12 cellular contexts compared by ENCODE assay signal in the genomic region with DNA sequence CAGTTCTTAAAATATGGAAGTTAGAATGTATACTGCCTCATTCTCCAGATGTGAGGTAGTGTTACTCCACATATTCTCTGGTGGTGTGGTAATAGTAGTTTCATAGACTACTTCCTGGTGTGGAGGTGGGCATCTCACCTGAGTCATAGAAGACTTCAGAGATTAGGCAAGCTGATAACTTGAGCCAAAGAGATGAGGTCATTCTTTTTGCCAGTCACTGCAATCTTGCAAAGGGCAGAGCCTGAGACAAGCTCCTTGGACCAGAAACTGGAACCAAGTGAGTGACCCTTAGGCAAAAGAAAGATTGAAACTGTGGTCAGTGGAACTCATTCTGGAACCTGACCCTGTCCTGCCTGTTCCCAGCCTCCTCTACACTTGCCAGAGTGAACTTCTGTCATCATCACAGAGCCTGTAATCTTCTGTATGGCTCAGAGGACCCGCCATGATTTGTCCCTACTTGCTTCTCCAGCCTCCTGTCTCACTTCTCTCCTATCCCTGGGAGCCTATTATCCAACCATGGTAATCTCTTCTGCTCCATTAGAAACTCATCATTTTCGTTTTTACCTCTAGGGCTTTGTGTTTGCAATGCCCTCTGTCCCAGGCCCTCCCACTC. TPM values are rescaled to one million over a fixed set of nuclear protein-coding genes. Genes with fewer than 3 reads are reported as not detected.
DNase-seq lines count a peak whose midpoint lies in the region; ATAC-seq, FAIRE-seq and TF ChIP-seq lines count a peak whose summit lies in the region.
"Had no signal": no experiment of that assay in that cellular context is flagged by ENCODE, and none has a peak within 500 bp of the region (broad histone marks: within the 10 kb centered on the region; RNA-seq: fewer than 3 reads in every experiment).

No MANE protein-coding gene starts in this region.

- H3K27ac ChIP-seq in PC-3 (ENCODE audit: low read length) (peak overlapping the region; percentile 84), neural progenitor cell (no peak overlapping the region)
- H3K27ac ChIP-seq: BLaER1 treated with 17β-estradiol and CSF1 and Interleukin-3, amounts not matched to agents 10 nM and 100 nM had no signal

- no peak for DNase-seq in natural killer cell treated with Interleukin-12 subunit alpha and Interleukin-12 subunit beta and Interleukin-15 and Interleukin-18, amount 100 ng/mL, for 72 hours (ENCODE audit: low spot score)
- DNase-seq in natural killer cell (no peak), PC-3 (peak; percentile 95), fibroblast of pulmonary artery (ENCODE audit: low read depth) (peak; percentile 32), urothelium cell line (ENCODE audit: low spot score) (peak; percentile 66), NCI-H2171 (lab: John Stamatoyannopoulos, UW) (no peak), neural progenitor cell (ENCODE audit: low spot score) (no peak)
- no peak for DNase-seq in stimulated activated CD4-positive, alpha-beta T cell treated with anti-CD3 and anti-CD28 coated beads, Interleukin-2, amount 100 ng/mL, for 24 hours
- DNase-seq: cerebellar nuclear complex; stimulated activated naive CD4-positive, alpha-beta T cell treated with Interleukin-2 at 50 U/mL for 16 hours had no signal

- TF ChIP-seq CTCF in natural killer cell (IDR thresholded peaks at IDR 0.05) = no peak
- TF ChIP-seq CTCF in PC-3 (conservative IDR thresholded peaks at IDR 0.05; ENCODE audit: low read depth, low read length) = no peak
- no peak for TF ChIP-seq CTCF in fibroblast of pulmonary artery (IDR thresholded peaks at IDR 0.05; ENCODE audit: low read length, missing control alignments)
- no peak for TF ChIP-seq CTCF in neural progenitor cell (IDR thresholded peaks at IDR 0.05)

- H3K9me3 Mint-ChIP-seq in natural killer cell treated with Interleukin-12 subunit alpha and Interleukin-12 subunit beta and Interleukin-15 and Interleukin-18, amount 100 ng/mL, for 72 hours = no peaks in the 10 kb centered on the region
- no peaks in the 10 kb centered on the region for H3K9me3 Mint-ChIP-seq in natural killer cell
- H3K9me3 Mint-ChIP-seq in neural progenitor cell = peaks cover 16% of the 10 kb centered on the region

- H4K20me1 ChIP-seq in PC-3 (ENCODE audit: low read length) (no peaks in the 10 kb centered on the region), neural progenitor cell (ENCODE audit: low read depth) (no peaks in the 10 kb centered on the region)
- H4K20me1 ChIP-seq: BLaER1 treated with 17β-estradiol and CSF1 and Interleukin-3, amounts not matched to agents 10 nM and 100 nM had no signal

- peaks cover 0 to 9% of the 10 kb centered on the region in 2 donors for H3K4me1 Mint-ChIP-seq in natural killer cell treated with Interleukin-12 subunit alpha and Interleukin-12 subunit beta and Interleukin-15 and Interleukin-18, amount 100 ng/mL, for 72 hours (ENCODE audit: low read depth in 2 of 2)
- H3K4me1 Mint-ChIP-seq in natural killer cell (no peaks in the 10 kb centered on the region), neural progenitor cell (no peaks in the 10 kb centered on the region)

- H3K36me3 ChIP-seq in PC-3 (ENCODE audit: low read depth, low read length) (no peaks in the 10 kb centered on the region), neural progenitor cell (no peaks in the 10 kb centered on the region)
- H3K36me3 ChIP-seq: BLaER1 treated with 17β-estradiol and CSF1 and Interleukin-3, amounts not matched to agents 10 nM and 100 nM had no signal

- no peaks in the 10 kb centered on the region for H3K36me3 Mint-ChIP-seq in natural killer cell treated with Interleukin-12 subunit alpha and Interleukin-12 subunit beta and Interleukin-15 and Interleukin-18, amount 100 ng/mL, for 72 hours
- H3K36me3 Mint-ChIP-seq in natural killer cell (no peaks in the 10 kb centered on the region), neural progenitor cell (peaks cover 8% of the 10 kb centered on the region)

- H3K4me2 ChIP-seq in PC-3 (ENCODE audit: low read length) (peak overlapping the region; percentile 21), neural progenitor cell (no peak overlapping the region)
- H3K4me2 ChIP-seq: BLaER1 treated with 17β-estradiol and CSF1 and Interleukin-3, amounts not matched to agents 10 nM and 100 nM had no signal

- intact Hi-C loops in natural killer cell (cut with micrococcal nuclease) (no loop called here), PC-3 (cut with micrococcal nuclease) (loop anchor here (2.0 to 5.0 kb wide), 2 partner anchors 14 to 32 kb away; partner anchors contain the start of gene SYTL2)

- peak; percentile 82 to 89 for ATAC-seq in natural killer cell treated with Interleukin-12 subunit alpha and Interleukin-12 subunit beta and Interleukin-15 and Interleukin-18, amount 100 ng/mL, for 72 hours
- ATAC-seq in natural killer cell (no peak), PC-3 (peak; percentile 83)
- ATAC-seq: sciatic nerve had no signal

- H2AFZ ChIP-seq in PC-3 (ENCODE audit: low read length) = no peak overlapping the region
- H2AFZ ChIP-seq in neural progenitor cell (replicated peaks) = no peak overlapping the region

- CTCF ChIA-PET in PC-3 (lab: Charles Lee) = no interaction called here

- H3K79me2 ChIP-seq in PC-3 (ENCODE audit: low read length) (peaks cover 8% of the 10 kb centered on the region), neural progenitor cell (ENCODE audit: low read depth) (no peaks in the 10 kb centered on the region)

- H3F3A ChIP-seq in PC-3 (ENCODE audit: low read length, unreplicated experiment) (peaks cover 8% of the 10 kb centered on the region), neural progenitor cell (ENCODE audit: low read depth) (no peaks in the 10 kb centered on the region)

- H3K27me3 ChIP-seq in PC-3 (ENCODE audit: low read length) (no peaks in the 10 kb centered on the region), neural progenitor cell (no peaks in the 10 kb centered on the region)
- H3K27me3 ChIP-seq: BLaER1 treated with 17β-estradiol and CSF1 and Interleukin-3, amounts not matched to agents 10 nM and 100 nM had no signal

- H3K4me1 ChIP-seq in PC-3 (ENCODE audit: insufficient read depth, low read length) (peaks cover 36% of the 10 kb centered on the region), neural progenitor cell (no peaks in the 10 kb centered on the region)

- BruUV-seq in PC-3 (replicated peaks; lab: Mats Ljungman, UMichigan) = no TSS peak

- POLR2A ChIA-PET in PC-3 (lab: Charles Lee; ENCODE audit: unreplicated experiment) = no interaction called here

- no peak overlapping the region for H3K4me3 Mint-ChIP-seq in natural killer cell treated with Interleukin-12 subunit alpha and Interleukin-12 subunit beta and Interleukin-15 and Interleukin-18, amount 100 ng/mL, for 72 hours
- no peak overlapping the region for H3K4me3 Mint-ChIP-seq in natural killer cell
- no peak overlapping the region for H3K4me3 Mint-ChIP-seq in neural progenitor cell

- H3K9me3 ChIP-seq in PC-3 (ENCODE audit: low read length) (no peaks in the 10 kb centered on the region), neural progenitor cell (ENCODE audit: low read depth) (no peaks in the 10 kb centered on the region)

- H3K27ac Mint-ChIP-seq in natural killer cell treated with Interleukin-12 subunit alpha and Interleukin-12 subunit beta and Interleukin-15 and Interleukin-18, amount 100 ng/mL, for 72 hours = peak overlapping the region in 1 of 2 donors; percentile 42
- H3K27ac Mint-ChIP-seq in natural killer cell (no peak overlapping the region), neural progenitor cell (no peak overlapping the region)

- FAIRE-seq in urothelium cell line (lab: Jason Lieb, UNC) = no peak

- H3K4me3 ChIP-seq in PC-3 (ENCODE audit: low read length) (no peak overlapping the region), fibroblast of pulmonary artery (replicated peaks; ENCODE audit: low read depth, low read length) (no peak overlapping the region), neural progenitor cell (no peak overlapping the region)
- H3K4me3 ChIP-seq: BLaER1 treated with 17β-estradiol and CSF1 and Interleukin-3, amounts not matched to agents 10 nM and 100 nM had no signal

- no peaks in the 10 kb centered on the region for H3K9me2 ChIP-seq in PC-3 (replicated peaks; ENCODE audit: low read length)

- H3K9ac ChIP-seq in PC-3 (ENCODE audit: low read length) (peak overlapping the region; percentile 18; the same call in 1 of the 2 replicates), neural progenitor cell (no peak overlapping the region)
- H3K9ac ChIP-seq: BLaER1 treated with 17β-estradiol and CSF1 and Interleukin-3, amounts not matched to agents 10 nM and 100 nM had no signal

- no peaks in the 10 kb centered on the region for H3K27me3 Mint-ChIP-seq in natural killer cell treated with Interleukin-12 subunit alpha and Interleukin-12 subunit beta and Interleukin-15 and Interleukin-18, amount 100 ng/mL, for 72 hours
- H3K27me3 Mint-ChIP-seq in natural killer cell (ENCODE audit: low read depth in 2 of 2) = no peaks in the 10 kb centered on the region
- H3K27me3 Mint-ChIP-seq in neural progenitor cell (ENCODE audit: insufficient read depth, low read depth) = peaks cover 2% of the 10 kb centered on the region

RNA-seq across cellular contexts. Expression of gene CCDC83, which starts 10.6 kb away (rescaled TPM):
- total RNA-seq in natural killer cell treated with Interleukin-12 subunit alpha and Interleukin-12 subunit beta and Interleukin-15 and Interleukin-18, amount 100 ng/mL, for 72 hours = not detected
- total RNA-seq in natural killer cell (under 1 TPM in 1 of 3 donors, not detected in 2; 0.12 TPM), PC-3 (2014; rRNA removed) (0.22 TPM in 1 of 2 replicates, not detected in the other), neural progenitor cell (ENCODE audit: low replicate concordance) (0.06 TPM in 1 of 2 replicates, not detected in the other)
- total RNA-seq: sciatic nerve had no signal

RNA-seq across cellular contexts. Expression of gene SYTL2, which starts 33.6 kb away (rescaled TPM):
- total RNA-seq in natural killer cell treated with Interleukin-12 subunit alpha and Interleukin-12 subunit beta and Interleukin-15 and Interleukin-18, amount 100 ng/mL, for 72 hours = 10 to 100 TPM; 68.8 to 74.8 TPM
- total RNA-seq in natural killer cell (100 to 1,000 TPM; 116 to 237 (median 143) TPM), PC-3 (2014; rRNA removed) (51.7 and 57.1 TPM in 2 replicates), neural progenitor cell (ENCODE audit: low replicate concordance) (26.4 and 34.1 TPM in 2 replicates)

Comparison
In these comparisons a context has a peak if more than half of its experiments do, and no peak if none do; other contexts are left out.
1. ATAC-seq: peak in natural killer cell treated with Interleukin-12 subunit alpha and Interleukin-12 subunit beta and Interleukin-15 and Interleukin-18, amount 100 ng/mL, for 72 hours (2 of 2) and PC-3 (single experiment); none in natural killer cell (0 of 3).
2. DNase-seq: peak in PC-3 (single experiment), fibroblast of pulmonary artery (single experiment) and urothelium cell line (single experiment); none in natural killer cell treated with Interleukin-12 subunit alpha and Interleukin-12 subunit beta and Interleukin-15 and Interleukin-18, amount 100 ng/mL, for 72 hours (single experiment), natural killer cell (single experiment), NCI-H2171 (single experiment), neural progenitor cell (single experiment) and stimulated activated CD4-positive, alpha-beta T cell treated with anti-CD3 and anti-CD28 coated beads, Interleukin-2, amount 100 ng/mL, for 24 hours (0 of 2).